In the genomic region with DNA sequence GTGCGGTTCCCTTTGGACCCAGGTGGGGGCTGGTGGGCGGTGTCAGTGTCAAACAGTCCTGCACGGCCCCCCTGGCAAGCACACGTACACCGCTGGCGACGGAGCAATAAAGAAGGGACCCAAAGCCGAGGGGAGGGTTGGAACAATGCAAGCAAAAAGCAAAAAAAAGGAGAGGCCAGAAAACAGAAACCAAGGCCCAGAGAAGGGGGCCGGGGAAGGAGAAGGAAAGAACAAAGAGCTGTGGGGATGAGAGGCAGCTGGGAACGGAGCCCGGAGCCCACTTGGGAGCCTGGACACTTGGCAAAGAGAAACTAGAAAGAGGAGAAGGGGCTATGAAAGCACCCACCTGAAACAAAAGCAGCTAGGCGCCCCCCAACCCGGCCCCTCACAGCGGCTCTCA, we compare ENCODE assay signal across 18 cellular contexts.
"Had no signal": no experiment of that assay in that cellular context is flagged by ENCODE, and none has a peak within 500 bp of the region (broad histone marks: within the 10 kb centered on the region; RNA-seq: fewer than 3 reads in every experiment).

No MANE protein-coding gene starts in this region.

- H3K9me3 ChIP-seq: ascending aorta, gastroesophageal sphincter, left lung, right atrium auricular region, upper lobe of left lung had no signal

- H3K27ac ChIP-seq: ascending aorta, cardiac muscle cell, dorsolateral prefrontal cortex, gastroesophageal sphincter, left lung, right atrium auricular region, upper lobe of left lung had no signal

- H3K4me3 Mint-ChIP-seq: activated naive CD4-positive, alpha-beta T cell treated with anti-CD3 and anti-CD28 coated beads, Interleukin-2, amount 10 ng/mL, durations not matched to agents 7 days and 5 days had no signal

- H3K4me1 Mint-ChIP-seq: activated naive CD4-positive, alpha-beta T cell treated with anti-CD3 and anti-CD28 coated beads, Interleukin-2, amount 10 ng/mL, durations not matched to agents 7 days and 5 days had no signal

- H3K27ac Mint-ChIP-seq: activated naive CD4-positive, alpha-beta T cell treated with anti-CD3 and anti-CD28 coated beads, Interleukin-2, amount 10 ng/mL, durations not matched to agents 7 days and 5 days had no signal

- DNase-seq: activated CD4-positive, alpha-beta T cell treated with anti-CD3 and anti-CD28 coated beads, Interleukin-2, amount 50 U/mL, for 48 hours; activated naive CD4-positive, alpha-beta T cell treated with anti-CD3 and anti-CD28 coated beads, Interleukin-2, amount 10 ng/mL, durations not matched to agents 7 days and 5 days; activated T-cell treated with anti-CD3 and anti-CD28 coated beads, Interleukin-2, amount 50 U/mL, for 1 hour; dorsolateral prefrontal cortex; mammary epithelial cell; naive B cell; nucleus accumbens; stimulated activated CD4-positive, alpha-beta T cell treated with anti-CD3 and anti-CD28 coated beads, Interleukin-15, amount 100 ng/mL, for 24 hours; stimulated activated CD4-positive, alpha-beta T cell treated with anti-CD3 and anti-CD28 coated beads, Interleukin-4, amount 100 ng/mL, for 1 hour; stimulated activated naive CD4-positive, alpha-beta T cell treated with Interleukin-2 at 50 U/mL for 16 hours; substantia nigra; upper lobe of left lung had no signal

- H3K27me3 Mint-ChIP-seq: activated naive CD4-positive, alpha-beta T cell treated with anti-CD3 and anti-CD28 coated beads, Interleukin-2, amount 10 ng/mL, durations not matched to agents 7 days and 5 days; naive B cell had no signal

- H3K4me3 ChIP-seq: ascending aorta, cardiac muscle cell, gastroesophageal sphincter, left lung, right atrium auricular region, skin epidermis, upper lobe of left lung had no signal

- H3K4me1 ChIP-seq: ascending aorta, gastroesophageal sphincter, right atrium auricular region had no signal

- H3K27me3 ChIP-seq: ascending aorta, cardiac muscle cell, gastroesophageal sphincter, left lung, right atrium auricular region, upper lobe of left lung had no signal

- H3K36me3 Mint-ChIP-seq: activated naive CD4-positive, alpha-beta T cell treated with anti-CD3 and anti-CD28 coated beads, Interleukin-2, amount 10 ng/mL, durations not matched to agents 7 days and 5 days; naive B cell had no signal

- H3K36me3 ChIP-seq: ascending aorta, gastroesophageal sphincter, right atrium auricular region, upper lobe of left lung had no signal

- ATAC-seq: gastroesophageal sphincter, left lung had no signal

- H3K9me3 Mint-ChIP-seq: activated naive CD4-positive, alpha-beta T cell treated with anti-CD3 and anti-CD28 coated beads, Interleukin-2, amount 10 ng/mL, durations not matched to agents 7 days and 5 days; naive B cell had no signal
